ENCODE assay signal across 27 cellular contexts in genomic region chr1:56837244-56837926, GRCh38. TPM values are rescaled to one million over a fixed set of nuclear protein-coding genes. Genes with fewer than 3 reads are reported as not detected.
DNase-seq lines count a peak whose midpoint lies in the region; ATAC-seq and TF ChIP-seq lines count a peak whose summit lies in the region.
"Had no signal": no experiment of that assay in that cellular context is flagged by ENCODE, and none has a peak within 500 bp of the region (broad histone marks: within the 10 kb centered on the region; RNA-seq: fewer than 3 reads in every experiment).

No MANE protein-coding gene starts in this region.

- no peaks in the 10 kb centered on the region for H3K36me3 ChIP-seq in WERI-Rb-1
- H3K36me3 ChIP-seq: BE2C, spleen had no signal

- peak; percentile 14 for DNase-seq in NCI-H2107 treated with DMSO at 0.1 percent for 48 hours (lab: John Stamatoyannopoulos, UW; ENCODE audit: unreplicated experiment)
- no peak for DNase-seq in NCI-H2107 (lab: John Stamatoyannopoulos, UW)
- DNase-seq in NCI-H526 treated with DMSO at 0.1 percent for 48 hours (lab: John Stamatoyannopoulos, UW): peak; percentile 86
- DNase-seq in foreskin keratinocyte: peak; percentile 74 to 90
- DNase-seq in renal cortical epithelial cell (ENCODE audit: low read depth): peak; percentile 97
- DNase-seq in WERI-Rb-1: no peak
- DNase-seq in activated CD8-positive, alpha-beta memory T cell treated with anti-CD3 and anti-CD28 coated beads, Interleukin-2, amount 50 U/mL, for 48 hours: no peak
- no peak for DNase-seq in dorsolateral prefrontal cortex
- DNase-seq: activated naive CD4-positive, alpha-beta T cell treated with anti-CD3 and anti-CD28 coated beads, Interleukin-2, amount 10 ng/mL, durations not matched to agents 7 days and 5 days; activated T-cell treated with anti-CD3 and anti-CD28 coated beads, Interleukin-2, amount 50 U/mL, for 4 hours; BE2C; central memory CD4-positive, alpha-beta T cell; mucosa of descending colon; NCI-H146; NCI-H345; RPMI8226; SK-N-SH; spleen; stimulated activated CD4-positive, alpha-beta T cell treated with anti-CD3 and anti-CD28 coated beads, Interleukin-4, amount 100 ng/mL, for 4 hours; stimulated activated naive CD8-positive, alpha-beta T cell treated with anti-CD3 and anti-CD28 coated beads, Interleukin-15, amount 100 ng/mL, for 72 hours; trophoblast cell had no signal

- H3K4me3 ChIP-seq in WERI-Rb-1 (ENCODE audit: low read depth, low read length) (no peak overlapping the region), dorsolateral prefrontal cortex (no peak overlapping the region)
- H3K4me3 ChIP-seq: mucosa of descending colon, spleen had no signal

- ATAC-seq in foreskin keratinocyte: peak; percentile 83
- ATAC-seq: activated CD4-positive, CD25-positive, alpha-beta regulatory T cell treated with anti-CD3 and anti-CD28 coated beads, Interleukin-2, amount 50 U/mL, for 24 hours; activated T-cell treated with anti-CD3 and anti-CD28 coated beads, Interleukin-2, amount 50 U/mL, for 4 hours; mucosa of descending colon; stimulated activated naive CD8-positive, alpha-beta T cell treated with anti-CD3 and anti-CD28 coated beads, Interleukin-15, amount 100 ng/mL, for 72 hours had no signal

- TF ChIP-seq CTCF in foreskin keratinocyte (conservative IDR thresholded peaks at IDR 0.05) (no peak), WERI-Rb-1 (IDR thresholded peaks at IDR 0.05; ENCODE audit: low read depth, low read length) (no peak), dorsolateral prefrontal cortex (IDR thresholded peaks at IDR 0.05 in 54 of 56, conservative IDR thresholded peaks at IDR 0.05 in 2 of 56; ENCODE audit: low read depth in 1 of 56, partially characterized antibody in 56 of 56) (no peak)

- H3K4me1 ChIP-seq in foreskin keratinocyte: peaks cover 12% of the 10 kb centered on the region
- H3K4me1 ChIP-seq: BE2C, spleen had no signal

- no peaks in the 10 kb centered on the region for H3K27me3 ChIP-seq in foreskin keratinocyte
- H3K27me3 ChIP-seq in WERI-Rb-1 (ENCODE audit: insufficient read depth, low read depth, severe bottlenecking): no peaks in the 10 kb centered on the region
- H3K27me3 ChIP-seq in dorsolateral prefrontal cortex: peaks cover 0 to 6% (median 0%) of the 10 kb centered on the region in 45 donors
- H3K27me3 ChIP-seq: BE2C had no signal

- H3K9me3 ChIP-seq in WERI-Rb-1 (ENCODE audit: severe bottlenecking): no peaks in the 10 kb centered on the region
- H3K9me3 ChIP-seq: BE2C, mucosa of descending colon, SK-N-SH had no signal

- no peak overlapping the region for H3K27ac ChIP-seq in foreskin keratinocyte
- H3K27ac ChIP-seq in WERI-Rb-1: no peak overlapping the region
- H3K27ac ChIP-seq in dorsolateral prefrontal cortex: no peak overlapping the region
- H3K27ac ChIP-seq: 22Rv1, spleen had no signal

- intact Hi-C loops in dorsolateral prefrontal cortex (cut with DNase I): loop anchor here (5.0 to 10.0 kb wide), 3 partner anchors 1197 to 1327 kb away; no protein-coding TSS in a partner anchor

RNA-seq across cellular contexts. Expression of gene C8A, which starts 17.2 kb away (rescaled TPM):
- total RNA-seq in foreskin keratinocyte: not detected in 2 replicates
- not detected in 2 replicates for polyA plus RNA-seq in foreskin keratinocyte
- total RNA-seq in renal cortical epithelial cell: not detected in 2 replicates
- total RNA-seq in dorsolateral prefrontal cortex: under 1 TPM in 1 of 120 experiments, not detected in 119; 0.37 TPM
- total RNA-seq: activated T-cell treated with anti-CD3 and anti-CD28 coated beads, Interleukin-2, amount 50 U/mL, for 4 hours; Daoy; dermis microvascular lymphatic vessel endothelial cell; mucosa of descending colon; pulmonary artery endothelial cell; spleen had no signal
- polyA plus RNA-seq: esophagus, SK-N-SH had no signal

RNA-seq across cellular contexts. Expression of gene FYB2, which starts 18.2 kb away (rescaled TPM):
- total RNA-seq in foreskin keratinocyte (not detected in 2 replicates), renal cortical epithelial cell (0.05 TPM in 1 of 2 replicates, not detected in the other), dorsolateral prefrontal cortex (1 to 10 TPM in 48 of 120 experiments, under 1 TPM in 67, not detected in 5; 0.20 to 2.8 (median 0.86) TPM)
- not detected in 2 replicates for polyA plus RNA-seq in foreskin keratinocyte
- total RNA-seq: activated T-cell treated with anti-CD3 and anti-CD28 coated beads, Interleukin-2, amount 50 U/mL, for 4 hours; Daoy; dermis microvascular lymphatic vessel endothelial cell; pulmonary artery endothelial cell; spleen had no signal
- polyA plus RNA-seq: SK-N-SH, spleen had no signal

Comparison
In these comparisons a context has a peak if more than half of its experiments do, and no peak if none do; other contexts are left out.
1. DNase-seq: peak in NCI-H2107 treated with DMSO at 0.1 percent for 48 hours (single experiment), NCI-H526 treated with DMSO at 0.1 percent for 48 hours (single experiment), foreskin keratinocyte (2 of 2) and renal cortical epithelial cell (single experiment); none in NCI-H2107 (single experiment), WERI-Rb-1 (single experiment), activated CD8-positive, alpha-beta memory T cell treated with anti-CD3 and anti-CD28 coated beads, Interleukin-2, amount 50 U/mL, for 48 hours (single experiment) and dorsolateral prefrontal cortex (0 of 10).